8 cellular contexts compared by ENCODE assay signal in the genomic region with DNA sequence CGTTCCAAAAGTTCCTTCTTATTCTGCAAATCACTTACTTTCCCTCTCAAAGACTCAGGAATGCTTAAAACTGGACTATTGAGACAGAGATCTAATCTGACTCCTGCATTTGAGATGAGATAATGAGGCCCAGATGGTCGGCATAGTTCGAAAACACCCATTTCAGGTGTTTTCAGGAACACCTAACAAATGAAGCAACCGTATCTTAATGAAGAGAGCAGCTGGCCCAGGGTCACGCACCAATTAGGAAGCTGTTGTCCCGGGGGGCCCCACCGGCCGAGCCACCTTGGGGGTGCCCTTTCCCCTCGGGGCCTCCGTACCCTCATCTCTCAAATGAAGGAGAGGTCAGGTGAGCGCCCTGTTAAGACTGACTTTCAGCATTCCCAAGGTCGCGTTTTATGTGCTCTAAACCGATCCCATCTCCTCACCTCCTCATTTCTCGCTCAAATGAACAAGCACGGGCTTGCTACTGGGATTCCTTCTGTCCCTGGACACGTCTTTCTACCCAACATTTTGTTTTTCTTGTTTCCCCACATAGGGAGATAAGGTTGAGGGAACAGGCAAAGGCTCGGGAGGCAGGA. TPM values are rescaled to one million over a fixed set of nuclear protein-coding genes. Genes with fewer than 3 reads are reported as not detected.
DNase-seq lines count a peak whose midpoint lies in the region; ATAC-seq, FAIRE-seq and TF ChIP-seq lines count a peak whose summit lies in the region.

No MANE protein-coding gene starts in this region.

- H3K27me3 ChIP-seq in fibroblast of lung (ENCODE audit: control insufficient read depth, insufficient read depth, low read length): no peaks in the 10 kb centered on the region

- no peak overlapping the region for H2AFZ ChIP-seq in fibroblast of lung (ENCODE audit: low read length)

- POLR2A ChIA-PET in RWPE1 (lab: Yijun Ruan, JAX; ENCODE audit: low non-redundant PET): no interaction called here

- DNase-seq in GM18507 (ENCODE audit: extremely low spot score, insufficient read length, low read depth) (no peak), RWPE1 (ENCODE audit: low spot score) (peak; percentile 41), fibroblast of lung (ENCODE audit: low read depth in 2 of 2) (peak; percentile 3 to 8), osteocyte (ENCODE audit: extremely low spot score, unreplicated experiment) (no peak), NCI-H2227 treated with DMSO at 0.1 percent for 48 hours (lab: John Stamatoyannopoulos, UW) (no peak)
- DNase-seq in stimulated activated CD4-positive, alpha-beta T cell treated with anti-CD3 and anti-CD28 coated beads, Interleukin-4, amount 100 ng/mL, for 4 hours: no peak

- no peaks in the 10 kb centered on the region for H3K9me3 Mint-ChIP-seq in osteocyte (ENCODE audit: unreplicated experiment)

- H3K36me3 ChIP-seq in fibroblast of lung (ENCODE audit: control insufficient read depth, insufficient read depth, low read length): no peaks in the 10 kb centered on the region

- CTCF ChIA-PET in RWPE1 (lab: Yijun Ruan, JAX): no interaction called here

- H3K36me3 Mint-ChIP-seq in osteocyte (ENCODE audit: unreplicated experiment): no peaks in the 10 kb centered on the region

- H3K27me3 Mint-ChIP-seq in osteocyte (ENCODE audit: unreplicated experiment): peaks cover 2% of the 10 kb centered on the region

- H3K4me3 Mint-ChIP-seq in osteocyte (ENCODE audit: unreplicated experiment): peak overlapping the region; percentile 99

- H3K4me2 ChIP-seq in fibroblast of lung (ENCODE audit: extremely low read depth, insufficient read depth, low read length): peak overlapping the region; percentile 94

- H3K4me3 ChIP-seq in fibroblast of lung (replicated peaks in 1 of 4; ENCODE audit: control extremely low read depth in 1 of 4, insufficient read depth in 1 of 4, low read depth in 3 of 4, low read length in 4 of 4): peak overlapping the region; percentile 56 to 89 (median 72)

- H3K79me2 ChIP-seq in fibroblast of lung (ENCODE audit: control insufficient read depth, insufficient read depth, low read length): peaks cover 13% of the 10 kb centered on the region

- no peaks in the 10 kb centered on the region for H3K9me3 ChIP-seq in fibroblast of lung (ENCODE audit: control insufficient read depth, insufficient read depth, low read depth, low read length)

- peaks cover 6% of the 10 kb centered on the region for H3K4me1 ChIP-seq in fibroblast of lung (ENCODE audit: control insufficient read depth, extremely low read depth, insufficient read depth, low read length)

- H3K9ac ChIP-seq in fibroblast of lung (ENCODE audit: insufficient read depth, low read length): peak overlapping the region; percentile 76

- peak; percentile 62 for FAIRE-seq in GM18507 (lab: Jason Lieb, UNC)

- H3K27ac ChIP-seq in RWPE1: peak overlapping the region; percentile 56
- no peak overlapping the region for H3K27ac ChIP-seq in fibroblast of lung (ENCODE audit: insufficient read depth, low read length)

- no peak overlapping the region for H3K27ac Mint-ChIP-seq in osteocyte (ENCODE audit: unreplicated experiment)

- no peaks in the 10 kb centered on the region for H4K20me1 ChIP-seq in fibroblast of lung (ENCODE audit: control insufficient read depth, extremely low read depth, insufficient read depth, low read length)

- no peak for TF ChIP-seq CTCF in RWPE1 (conservative IDR thresholded peaks at IDR 0.05; ENCODE audit: low read depth)
- TF ChIP-seq CTCF in fibroblast of lung (conservative IDR thresholded peaks at IDR 0.05 in 1 of 2, IDR thresholded peaks at IDR 0.05 in 1 of 2; ENCODE audit: low read depth in 1 of 2, low read length in 2 of 2): no peak
- TF ChIP-seq CTCF in osteocyte (IDR thresholded peaks at IDR 0.05): no peak

- peaks cover 16% of the 10 kb centered on the region for H3K4me1 Mint-ChIP-seq in osteocyte (ENCODE audit: unreplicated experiment)

- ATAC-seq in GM19463 (IDR thresholded peaks at IDR 0.05; ENCODE audit: unreplicated experiment) (no peak), HG03342 (IDR thresholded peaks at IDR 0.05; ENCODE audit: unreplicated experiment) (no peak)

RNA-seq across cellular contexts. Expression of gene LRPAP1, which starts 0.8 kb away (rescaled TPM):
- 20.5 and 62.9 TPM in 2 replicates for total RNA-seq in fibroblast of lung
- 80.5 and 113 TPM in 2 replicates for polyA plus RNA-seq in fibroblast of lung
- polyA plus RNA-seq in fibroblast of lung (2012): 141 and 217 TPM in 2 replicates
- polyA minus RNA-seq in fibroblast of lung (ENCODE audit: low replicate concordance): 15.6 and 28.5 TPM in 2 replicates
- 149 and 153 TPM in 2 replicates for total RNA-seq in osteocyte

Comparison
In these comparisons a context has a peak if more than half of its experiments do, and no peak if none do; other contexts are left out.
1. DNase-seq: peak in RWPE1 (single experiment) and fibroblast of lung (2 of 2); none in GM18507 (single experiment), osteocyte (single experiment), NCI-H2227 treated with DMSO at 0.1 percent for 48 hours (single experiment) and stimulated activated CD4-positive, alpha-beta T cell treated with anti-CD3 and anti-CD28 coated beads, Interleukin-4, amount 100 ng/mL, for 4 hours (0 of 2).